ENCODE assay signal across 17 cellular contexts in the genomic region with DNA sequence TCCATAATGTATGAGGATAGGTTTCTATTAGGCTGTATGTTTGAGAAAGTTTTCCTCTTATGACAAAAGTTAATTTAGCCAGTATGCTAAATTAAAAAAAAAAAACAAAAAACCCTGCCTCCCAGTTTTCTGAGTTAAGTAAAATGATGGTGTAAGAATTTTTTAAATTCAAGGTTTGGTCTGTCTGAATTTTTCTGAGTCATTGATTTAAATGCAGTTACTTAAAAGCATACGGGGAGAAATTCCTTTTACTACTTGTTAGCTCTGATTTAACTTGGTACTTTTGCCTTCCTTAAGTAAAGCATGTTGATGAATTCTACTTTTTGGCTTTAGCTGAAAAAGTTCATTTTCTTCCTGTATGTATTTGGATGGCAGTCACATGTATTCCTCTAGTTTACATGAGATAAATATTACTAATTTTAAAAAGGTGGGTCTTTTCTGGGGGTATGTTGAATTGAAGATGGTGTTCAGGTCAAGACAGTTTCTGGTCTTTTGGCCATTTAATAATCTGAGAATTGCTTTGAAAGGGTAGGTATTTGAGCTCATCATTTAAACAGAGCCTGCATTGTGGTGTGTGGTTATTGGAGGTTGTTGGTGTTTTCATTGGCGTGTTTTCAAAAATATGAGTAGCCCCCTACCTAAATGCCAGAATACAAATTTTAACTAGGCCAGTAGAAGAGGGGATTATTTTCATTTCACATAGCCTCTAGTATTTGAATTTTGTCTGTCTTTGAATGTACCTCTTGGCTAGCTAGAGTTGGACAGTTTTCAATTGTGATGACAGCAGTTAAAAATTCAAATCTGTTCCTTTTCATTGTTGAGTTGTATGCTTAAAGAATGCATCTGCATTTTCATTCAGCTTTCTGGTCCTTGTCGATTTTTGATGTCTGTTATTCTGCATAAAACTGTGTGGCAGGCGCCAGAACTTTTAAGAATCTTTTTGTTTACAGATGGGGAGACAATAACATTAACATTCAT.
DNase-seq lines count a peak whose midpoint lies in the region; ATAC-seq and TF ChIP-seq lines count a peak whose summit lies in the region.
"Had no signal": no experiment of that assay in that cellular context is flagged by ENCODE, and none has a peak within 500 bp of the region (broad histone marks: within the 10 kb centered on the region; RNA-seq: fewer than 3 reads in every experiment).

No MANE protein-coding gene starts in this region.

- no peak for ATAC-seq in thoracic aorta (ENCODE audit: insufficient number of reproducible peaks, low FRiP score, low read depth)
- ATAC-seq: Panc1; stimulated activated naive B cell treated with anti-CD40 and anti-IgM and Interleukin-4, amounts not matched to agents 10 μg/mL and 1 μg/mL and 100 μg/mL, for 72 hours had no signal

- no peaks in the 10 kb centered on the region; the same call in 1 of the 2 replicates for H3K27me3 Mint-ChIP-seq in HFFc6 (ENCODE audit: insufficient read depth)
- no peaks in the 10 kb centered on the region for H3K27me3 Mint-ChIP-seq in activated T-cell treated with anti-CD3 and anti-CD28 coated beads, Interleukin-2, amount 50 U/mL, for 24 hours
- H3K27me3 Mint-ChIP-seq: CD4-positive, alpha-beta memory T cell; stimulated activated naive B cell treated with anti-CD40 and anti-IgM and Interleukin-4, amounts not matched to agents 10 μg/mL and 1 μg/mL and 100 μg/mL, for 72 hours had no signal

- H3K9me3 Mint-ChIP-seq in HFFc6: no peaks in the 10 kb centered on the region
- H3K9me3 Mint-ChIP-seq in activated T-cell treated with anti-CD3 and anti-CD28 coated beads, Interleukin-2, amount 50 U/mL, for 24 hours: no peaks in the 10 kb centered on the region

- H3K4me1 ChIP-seq in thoracic aorta (ENCODE audit: control insufficient read depth in 1 of 2, low read depth in 2 of 2): peaks cover 19 to 41% of the 10 kb centered on the region in 2 donors

- DNase-seq in HFFc6: no peak
- peak; percentile 62 for DNase-seq in astrocyte of the hippocampus (ENCODE audit: low read depth, low spot score)
- peak; percentile 23 to 58 for DNase-seq in foreskin fibroblast
- no peak for DNase-seq in thoracic aorta (ENCODE audit: low spot score)
- no peak for DNase-seq in activated T-cell treated with anti-CD3 and anti-CD28 coated beads, Interleukin-2, amount 50 U/mL, for 24 hours
- DNase-seq in amygdala (lab: John Stamatoyannopoulos, UW): no peak
- no peak for DNase-seq in UCSD-AML1 (lab: John Stamatoyannopoulos, UW; ENCODE audit: unreplicated experiment)
- DNase-seq: activated T-cell treated with anti-CD3 and anti-CD28 coated beads for 4 hours; CD4-positive, alpha-beta memory T cell; GDM1; KG1; NCI-H1436 treated with DMSO at 0.1 percent for 48 hours; NCI-H526; stimulated activated naive B cell treated with anti-CD40 and anti-IgM and Interleukin-4, amounts not matched to agents 10 μg/mL and 1 μg/mL and 100 μg/mL, for 72 hours; T-helper 1 cell had no signal

- H3K36me3 ChIP-seq in thoracic aorta: no peaks in the 10 kb centered on the region
- H3K36me3 ChIP-seq: right atrium auricular region had no signal

- peak overlapping the region; percentile 24 for H3K4me3 Mint-ChIP-seq in HFFc6
- no peak overlapping the region for H3K4me3 Mint-ChIP-seq in activated T-cell treated with anti-CD3 and anti-CD28 coated beads, Interleukin-2, amount 50 U/mL, for 24 hours
- H3K4me3 Mint-ChIP-seq: stimulated activated naive B cell treated with anti-CD40 and anti-IgM and Interleukin-4, amounts not matched to agents 10 μg/mL and 1 μg/mL and 100 μg/mL, for 72 hours had no signal

- no peaks in the 10 kb centered on the region for H3K27me3 ChIP-seq in thoracic aorta (replicated peaks; ENCODE audit: insufficient read depth)
- H3K27me3 ChIP-seq: right atrium auricular region had no signal

- H3K4me3 ChIP-seq in foreskin fibroblast (ENCODE audit: low read depth in 1 of 2, low read length in 2 of 2) (no peak overlapping the region), thoracic aorta (no peak overlapping the region)
- H3K4me3 ChIP-seq: right atrium auricular region had no signal

- 0 out of 2 replicates have a peak, but pooled peaks cover 2% of the 10 kb centered on the region for H3K36me3 Mint-ChIP-seq in HFFc6 (ENCODE audit: low read depth)
- H3K36me3 Mint-ChIP-seq in activated T-cell treated with anti-CD3 and anti-CD28 coated beads, Interleukin-2, amount 50 U/mL, for 24 hours (ENCODE audit: low read depth): no peaks in the 10 kb centered on the region

- TF ChIP-seq CTCF in HFFc6 (IDR thresholded peaks at IDR 0.05) (no peak), foreskin fibroblast (IDR thresholded peaks at IDR 0.05; ENCODE audit: low read depth, low read length) (no peak), thoracic aorta (IDR thresholded peaks at IDR 0.05) (no peak)

- H3K27ac Mint-ChIP-seq in HFFc6: peak overlapping the region; percentile 19
- no peak overlapping the region for H3K27ac Mint-ChIP-seq in activated T-cell treated with anti-CD3 and anti-CD28 coated beads, Interleukin-2, amount 50 U/mL, for 24 hours
- H3K27ac Mint-ChIP-seq: stimulated activated naive B cell treated with anti-CD40 and anti-IgM and Interleukin-4, amounts not matched to agents 10 μg/mL and 1 μg/mL and 100 μg/mL, for 72 hours had no signal

- peak overlapping the region; percentile 1 to 6 for H3K27ac ChIP-seq in thoracic aorta

- H3K4me1 Mint-ChIP-seq in HFFc6 (ENCODE audit: low read depth): peaks cover 61% of the 10 kb centered on the region
- H3K4me1 Mint-ChIP-seq in activated T-cell treated with anti-CD3 and anti-CD28 coated beads, Interleukin-2, amount 50 U/mL, for 24 hours (ENCODE audit: low read depth): peaks cover 61% of the 10 kb centered on the region

- no peaks in the 10 kb centered on the region for H3K9me3 ChIP-seq in thoracic aorta
- H3K9me3 ChIP-seq: right atrium auricular region had no signal

Comparison
In these comparisons a context has a peak if more than half of its experiments do, and no peak if none do; other contexts are left out.
1. DNase-seq: peak in astrocyte of the hippocampus (single experiment) and foreskin fibroblast (2 of 2); none in HFFc6 (single experiment), thoracic aorta (single experiment), activated T-cell treated with anti-CD3 and anti-CD28 coated beads, Interleukin-2, amount 50 U/mL, for 24 hours (single experiment), amygdala (0 of 56) and UCSD-AML1 (single experiment).